1 cellular context compared by ENCODE assay signal in genomic region chr17:50052822-50053653, GRCh38.
TF ChIP-seq lines count a peak whose summit lies in the region.

No MANE protein-coding gene starts in this region.

TF ChIP-seq in SK-N-SH, 30 proteins besides CTCF, POLR2A, EP300 and RAD21 (continued from another document):
- no peak for TF ChIP-seq USF1 (IDR thresholded peaks at IDR 0.05; ENCODE audit: borderline replicate concordance, low read depth)
- peak; percentile 98 for TF ChIP-seq NFIC (IDR thresholded peaks at IDR 0.05; ENCODE audit: borderline replicate concordance)
- no peak for TF ChIP-seq YY1 (IDR thresholded peaks at IDR 0.05; ENCODE audit: low read depth)
- TF ChIP-seq ZBTB33 (IDR thresholded peaks at IDR 0.05; ENCODE audit: borderline replicate concordance, low read depth) = no peak
- no peak for TF ChIP-seq TEAD4 (IDR thresholded peaks at IDR 0.05; ENCODE audit: borderline replicate concordance, insufficient read depth)
- peak; percentile 72 for TF ChIP-seq PBX3 (IDR thresholded peaks at IDR 0.05)
- TF ChIP-seq CHD2 (IDR thresholded peaks at IDR 0.05; ENCODE audit: low read length, partially characterized antibody) = no peak
- peak; percentile 78 for TF ChIP-seq REST (IDR thresholded peaks at IDR 0.05; ENCODE audit: low read depth, low read length)
- TF ChIP-seq GABPA (IDR thresholded peaks at IDR 0.05; ENCODE audit: low read depth) = no peak
- TF ChIP-seq USF2 (IDR thresholded peaks at IDR 0.05; ENCODE audit: borderline replicate concordance, low read depth, low read length) = no peak
- no peak for TF ChIP-seq TCF12 (IDR thresholded peaks at IDR 0.05)
- no peak for TF ChIP-seq NRF1 (IDR thresholded peaks at IDR 0.05; ENCODE audit: low read depth, low read length)
- no peak for TF ChIP-seq TAF1 (IDR thresholded peaks at IDR 0.05; ENCODE audit: borderline replicate concordance, low read depth, low read length)
- TF ChIP-seq SMC3 (IDR thresholded peaks at IDR 0.05; ENCODE audit: low read depth, low read length) = no peak
- no peak for TF ChIP-seq FOXM1 (IDR thresholded peaks at IDR 0.05; ENCODE audit: low read depth)
- no peak for TF ChIP-seq RFX5 (IDR thresholded peaks at IDR 0.05; ENCODE audit: low read length)
- no peak for TF ChIP-seq EZH2phosphoT487 (IDR thresholded peaks at IDR 0.05; ENCODE audit: borderline replicate concordance, low read depth)
- TF ChIP-seq MXI1 (IDR thresholded peaks at IDR 0.05; ENCODE audit: low read depth, low read length) = peak; percentile 65
- TF ChIP-seq MEF2A (IDR thresholded peaks at IDR 0.05; ENCODE audit: borderline replicate concordance, low read depth) = no peak
- TF ChIP-seq GATA2 (CRISPR knock-in tag; IDR thresholded peaks at IDR 0.05) = peak; percentile 35; the same call in 1 of the 2 replicates
- 0 out of 2 replicates have a peak, but pooled peaks have one; percentile 29 for TF ChIP-seq JUND (IDR thresholded peaks at IDR 0.05)
- no peak for TF ChIP-seq FOSL2 (IDR thresholded peaks at IDR 0.05; ENCODE audit: borderline replicate concordance, low read depth)
- TF ChIP-seq POLR2AphosphoS5 (IDR thresholded peaks at IDR 0.05; ENCODE audit: low read depth, low read length) = no peak; the same call in 1 of the 2 replicates
- no peak for TF ChIP-seq IRF3 (IDR thresholded peaks at IDR 0.05; ENCODE audit: low read depth, low read length)
- TF ChIP-seq SIN3A (IDR thresholded peaks at IDR 0.05; ENCODE audit: borderline replicate concordance, low read depth, low read length) = peak; percentile 29; the same call in 1 of the 2 replicates
- TF ChIP-seq RCOR1 (IDR thresholded peaks at IDR 0.05; ENCODE audit: low read length) = no peak
- TF ChIP-seq FOXJ3 (CRISPR knock-in tag; IDR thresholded peaks at IDR 0.05) = no peak
- peak; percentile 55; the same call in 1 of the 2 replicates for TF ChIP-seq RXRA (IDR thresholded peaks at IDR 0.05; ENCODE audit: borderline replicate concordance, low read depth)
